ENCODE assay signal across 1 cellular context in the genomic region with DNA sequence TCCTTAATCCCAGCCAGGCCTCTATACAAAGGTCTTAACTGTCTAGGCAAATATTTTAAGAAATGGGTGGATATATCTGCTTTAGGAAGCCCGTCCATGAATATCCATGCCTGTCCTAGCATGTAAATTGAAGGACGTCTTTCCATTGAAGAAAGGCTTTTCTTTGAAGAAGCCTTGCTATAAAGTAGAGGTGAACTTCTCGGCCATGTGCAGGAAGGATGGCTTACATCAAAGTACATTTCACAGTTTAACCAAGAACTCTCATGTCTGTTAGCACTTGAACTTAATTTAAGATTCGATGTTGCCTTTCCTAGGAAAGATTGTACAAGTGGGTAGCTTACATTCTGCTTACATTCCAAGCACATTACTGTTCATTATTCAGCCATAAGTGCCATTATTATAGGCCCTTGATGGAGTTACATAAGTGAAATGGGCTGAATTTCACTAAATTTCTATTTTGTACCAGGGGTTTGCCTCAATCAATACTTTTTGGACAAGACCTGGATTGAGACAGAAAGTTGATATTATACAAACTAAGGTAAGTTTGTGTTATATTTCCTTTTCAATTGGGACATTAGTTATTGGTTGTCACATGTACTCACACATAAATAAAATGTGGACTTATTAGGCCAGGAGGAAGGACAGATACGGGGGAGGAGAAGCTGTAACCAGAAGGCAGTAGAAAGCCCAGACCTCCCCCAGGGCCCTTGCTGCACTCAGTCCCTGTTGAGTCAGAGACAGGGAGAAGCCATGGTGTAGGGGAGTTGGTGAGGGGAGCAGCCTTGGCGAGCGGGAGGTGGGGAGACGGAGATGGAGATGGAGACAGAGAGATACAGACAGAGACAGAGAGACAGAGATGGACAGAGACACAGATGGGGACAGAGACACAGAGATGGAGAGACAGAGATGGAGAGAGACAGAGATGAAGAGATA.
TF ChIP-seq lines count a peak whose summit lies in the region.

No MANE protein-coding gene starts in this region.

TF ChIP-seq in IMR-90, 13 proteins besides CTCF, POLR2A, EP300 and RAD21 (continued from another document):
- no peak for TF ChIP-seq CHD1 (IDR thresholded peaks at IDR 0.05; ENCODE audit: low read depth, low read length)
- TF ChIP-seq CEBPB (IDR thresholded peaks at IDR 0.05; ENCODE audit: low read depth, low read length) = no peak
- TF ChIP-seq MAFK (IDR thresholded peaks at IDR 0.05; ENCODE audit: low read depth, low read length) = no peak
- TF ChIP-seq, protein P1, sequence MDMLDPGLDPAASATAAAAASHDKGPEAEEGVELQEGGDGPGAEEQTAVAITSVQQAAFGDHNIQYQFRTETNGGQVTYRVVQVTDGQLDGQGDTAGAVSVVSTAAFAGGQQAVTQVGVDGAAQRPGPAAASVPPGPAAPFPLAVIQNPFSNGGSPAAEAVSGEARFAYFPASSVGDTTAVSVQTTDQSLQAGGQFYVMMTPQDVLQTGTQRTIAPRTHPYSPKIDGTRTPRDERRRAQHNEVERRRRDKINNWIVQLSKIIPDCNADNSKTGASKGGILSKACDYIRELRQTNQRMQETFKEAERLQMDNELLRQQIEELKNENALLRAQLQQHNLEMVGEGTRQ (IDR thresholded peaks at IDR 0.05; ENCODE audit: low read depth, low read length) = no peak
- TF ChIP-seq NFE2L2 (IDR thresholded peaks at IDR 0.05; ENCODE audit: low read depth, low read length) = no peak
- TF ChIP-seq, protein P2, sequence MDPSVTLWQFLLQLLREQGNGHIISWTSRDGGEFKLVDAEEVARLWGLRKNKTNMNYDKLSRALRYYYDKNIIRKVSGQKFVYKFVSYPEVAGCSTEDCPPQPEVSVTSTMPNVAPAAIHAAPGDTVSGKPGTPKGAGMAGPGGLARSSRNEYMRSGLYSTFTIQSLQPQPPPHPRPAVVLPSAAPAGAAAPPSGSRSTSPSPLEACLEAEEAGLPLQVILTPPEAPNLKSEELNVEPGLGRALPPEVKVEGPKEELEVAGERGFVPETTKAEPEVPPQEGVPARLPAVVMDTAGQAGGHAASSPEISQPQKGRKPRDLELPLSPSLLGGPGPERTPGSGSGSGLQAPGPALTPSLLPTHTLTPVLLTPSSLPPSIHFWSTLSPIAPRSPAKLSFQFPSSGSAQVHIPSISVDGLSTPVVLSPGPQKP (IDR thresholded peaks at IDR 0.05; ENCODE audit: borderline replicate concordance, low read depth, low read length) = no peak
- no peak for TF ChIP-seq RFX5 (IDR thresholded peaks at IDR 0.05; ENCODE audit: low read depth, low read length)
- TF ChIP-seq MAZ (IDR thresholded peaks at IDR 0.05; ENCODE audit: borderline replicate concordance, low read depth, low read length) = no peak
- TF ChIP-seq BHLHE40 (IDR thresholded peaks at IDR 0.05; ENCODE audit: low read depth, low read length) = no peak
- TF ChIP-seq SMC3 (IDR thresholded peaks at IDR 0.05; ENCODE audit: low read depth, low read length) = no peak
